ENCODE assay signal across 8 cellular contexts in genomic region chr13:110615322-110616102, GRCh38. TPM values are rescaled to one million over a fixed set of nuclear protein-coding genes. Genes with fewer than 3 reads are reported as not detected.
A peak's percentile ranks its signal among the peaks of the same experiment; 100 is the strongest.
DNase-seq lines count a peak whose midpoint lies in the region; ATAC-seq, FAIRE-seq and TF ChIP-seq lines count a peak whose summit lies in the region.

Gene NAXD, plus strand, starts transcription at chr13:110615545. Its CDS starts 57 bp downstream, at chr13:110615602.

- FAIRE-seq in urothelium cell line (lab: Jason Lieb, UNC), result no peak

- no peaks in the 10 kb centered on the region for H3K27me3 ChIP-seq in right atrium auricular region
- H3K27me3 ChIP-seq in psoas muscle (ENCODE audit: insufficient read depth in 3 of 3, low read length in 2 of 3), result peaks cover 0 to 13% (median 0%) of the 10 kb centered on the region in 3 donors

- 1% methylated on average over 87 to 95 of the region's 95 CpGs for WGBS in psoas muscle, 3 donors

- H3K9me3 ChIP-seq in right atrium auricular region, result no peaks in the 10 kb centered on the region
- no peaks in the 10 kb centered on the region for H3K9me3 ChIP-seq in psoas muscle

- DNase-seq in GM13977 (ENCODE audit: low spot score), result peak; percentile 99
- DNase-seq in NCI-H146 (lab: John Stamatoyannopoulos, UW), result peak; percentile 95
- peak; percentile 74 to 97 (median 92) for DNase-seq in anterior cingulate cortex (lab: John Stamatoyannopoulos, UW)
- peak; percentile 95 for DNase-seq in right atrium auricular region (ENCODE audit: low spot score)
- DNase-seq in psoas muscle, result peak; percentile 96 to 97
- DNase-seq in urothelium cell line (ENCODE audit: low spot score), result peak; percentile 92

- in situ Hi-C loops in GM13977 (cut with MboI; ENCODE audit: low pct_unique_long_range_greater_than_20kb, low sequenced_read_pairs, unreplicated experiment), result loop anchor here (25.0 kb wide), 1 partner anchor 197 kb away; no protein-coding TSS in a partner anchor

- TF ChIP-seq CTCF in GM13977 (IDR thresholded peaks at IDR 0.05; ENCODE audit: extremely low read depth, insufficient read depth, missing control alignments), result no peak
- no peak for TF ChIP-seq CTCF in right atrium auricular region (IDR thresholded peaks at IDR 0.05)
- TF ChIP-seq CTCF in psoas muscle (IDR thresholded peaks at IDR 0.05), result no peak

- H3K36me3 ChIP-seq in right atrium auricular region (no peaks in the 10 kb centered on the region), psoas muscle (ENCODE audit: insufficient read depth in 1 of 2, low read depth in 1 of 2) (no peaks in the 10 kb centered on the region)

- peaks cover 0 to 34% of the 10 kb centered on the region in 2 donors for H3K4me1 ChIP-seq in right atrium auricular region
- peaks cover 34% of the 10 kb centered on the region for H3K4me1 ChIP-seq in psoas muscle

- peak within 1 kb of the TSS; percentile 91 to 94 for H3K27ac ChIP-seq in right atrium auricular region
- H3K27ac ChIP-seq in psoas muscle, result peak within 1 kb of the TSS; percentile 96

- H3K4me3 ChIP-seq in right atrium auricular region, result peak within 1 kb of the TSS; percentile 61 to 96
- peak within 1 kb of the TSS; percentile 100 for H3K4me3 ChIP-seq in psoas muscle

- intact Hi-C loops in T-helper 2 cell treated with Interferon-gamma antibody and Interleukin-4, amounts not matched to agents 100 ng/mL and 5 ng/mL, for 36 hours (cut with micrococcal nuclease), result loop anchor here (1.0 to 5.0 kb wide), 6 partner anchors 43 to 828 kb away; partner anchors contain the start of genes ANKRD10, CARS2, IRS2 and RAB20
- intact Hi-C loops in psoas muscle (cut with DNase I), result loop anchor here (5.0 kb wide), 2 partner anchors 87 to 97 kb away; partner anchors contain the start of gene ING1 (in 1 of the 2)

- ATAC-seq in HG02852 (IDR thresholded peaks at IDR 0.05; ENCODE audit: unreplicated experiment) (peak; percentile 85), psoas muscle (peak; percentile 92 to 93 (median 93))

RNA-seq across cellular contexts. Expression of gene NAXD, which starts in this region (rescaled TPM):
- 20.6 and 24.6 TPM in 2 replicates for total RNA-seq in T-helper 2 cell treated with Interferon-gamma antibody and Interleukin-4, amounts not matched to agents 100 ng/mL and 5 ng/mL, for 36 hours
- total RNA-seq in right atrium auricular region, result 10 to 100 TPM; 16.8 to 17.4 TPM
- total RNA-seq in psoas muscle, result 10 to 100 TPM; 29.2 to 59.2 (median 29.7) TPM
- 10 to 100 TPM; 26.0 to 36.7 (median 29.6) TPM for polyA plus RNA-seq in psoas muscle

Comparison
In these comparisons a context has a peak if more than half of its experiments do, and no peak if none do; other contexts are left out.
1. Peak in every context shown above with its lines: DNase-seq, ATAC-seq, H3K4me3 ChIP-seq and H3K27ac ChIP-seq.